In genomic region chr1:60959701-60960100, GRCh38 we compare ENCODE assay signal across 8 cellular contexts.
"Had no signal": no experiment of that assay in that cellular context is flagged by ENCODE, and none has a peak within 500 bp of the region (broad histone marks: within the 10 kb centered on the region; RNA-seq: fewer than 3 reads in every experiment).

No MANE protein-coding gene starts in this region.

- H3K4me3 Mint-ChIP-seq: HFFc6, IgD-negative memory B cell had no signal

- H3K4me3 ChIP-seq: HAP-1 had no signal

- H3K9me3 ChIP-seq: HAP-1 had no signal

- FAIRE-seq: HepG2 had no signal

- DNase-seq: GOT3, H7, HFFc6 had no signal

- H3K36me3 ChIP-seq: HAP-1 had no signal

- H3K4me1 Mint-ChIP-seq: IgD-negative memory B cell had no signal

- H3K36me3 Mint-ChIP-seq: IgD-negative memory B cell had no signal

- H3K27ac ChIP-seq: HL-60 had no signal

- H3K4me1 ChIP-seq: HAP-1 had no signal

- ATAC-seq: HCT116, HepG2 had no signal

- H3K27ac Mint-ChIP-seq: HFFc6, IgD-negative memory B cell had no signal
